Comparison of ENCODE assay signal across 33 cellular contexts in genomic region chr1:54234284-54234683, GRCh38.
"Had no signal": no experiment of that assay in that cellular context is flagged by ENCODE, and none has a peak within 500 bp of the region (broad histone marks: within the 10 kb centered on the region; RNA-seq: fewer than 3 reads in every experiment).

No MANE protein-coding gene starts in this region.

- H3K27ac Mint-ChIP-seq: activated CD4-positive, alpha-beta memory T cell treated with anti-CD3 and anti-CD28 coated beads for 36 hours; activated CD4-positive, alpha-beta T cell treated with anti-CD3 and anti-CD28 coated beads for 36 hours; activated CD8-positive, alpha-beta memory T cell treated with anti-CD3 and anti-CD28 coated beads, Interleukin-2, amount 10 ng/mL, durations not matched to agents 7 days and 5 days; activated CD8-positive, alpha-beta T cell treated with anti-CD3 and anti-CD28 coated beads, Interleukin-2, amount 10 ng/mL, durations not matched to agents 7 days and 5 days; activated naive CD4-positive, alpha-beta T cell treated with anti-CD3 and anti-CD28 coated beads for 36 hours; activated naive CD4-positive, alpha-beta T cell treated with anti-CD3 and anti-CD28 coated beads, Interleukin-2, amount 50 U/mL, for 24 hours; activated naive CD8-positive, alpha-beta T cell treated with anti-CD3 and anti-CD28 coated beads for 36 hours; activated naive CD8-positive, alpha-beta T cell treated with anti-CD3 and anti-CD28 coated beads, Interleukin-2, amount 50 U/mL, for 24 hours; activated T-helper 1 cell treated with anti-CD3 and anti-CD28 coated beads, Interleukin-12 subunit alpha, Interleukin-12 subunit beta, Interleukin-2, Interleukin-4 antibody, amounts not matched to agents 30 ng/mL and 10 ng/mL and 1 ng/mL, durations not matched to agents 14 hours and 24 hours and 36 hours; activated T-helper 2 cell treated with anti-CD3 and anti-CD28 coated beads, Interferon-gamma antibody, Interleukin-2, Interleukin-4, amounts not matched to agents 10 μg/mL and 5 μg/mL and 100 μg/mL, durations not matched to agents 14 hours and 24 hours and 36 hours; dendritic cell treated with granulocyte-macrophage colony-stimulating factor and Interleukin-4, amounts not matched to agents 40 ng/mL and 50 ng/mL, for 4 days had no signal

- H3K27ac ChIP-seq: adrenal gland, body of pancreas, dorsolateral prefrontal cortex, esophagus muscularis mucosa, foreskin keratinocyte, gastrocnemius medialis, heart right ventricle, hepatocyte, VCaP had no signal

- H3K4me3 ChIP-seq: adrenal gland, body of pancreas, dorsolateral prefrontal cortex, esophagus muscularis mucosa, gastrocnemius medialis, heart right ventricle, hepatocyte had no signal

- DNase-seq: activated CD4-positive, alpha-beta memory T cell treated with anti-CD3 and anti-CD28 coated beads for 36 hours; activated CD4-positive, alpha-beta T cell treated with anti-CD3 and anti-CD28 coated beads for 36 hours; activated CD4-positive, alpha-beta T cell treated with anti-CD3 and anti-CD28 coated beads, Interleukin-2, amount 10 ng/mL, durations not matched to agents 24 days and 14 days; activated CD4-positive, CD25-positive, alpha-beta regulatory T cell; activated CD4-positive, CD25-positive, alpha-beta regulatory T cell treated with anti-CD3 and anti-CD28 coated beads, Interleukin-2, amount 50 U/mL, for 72 hours; activated CD8-positive, alpha-beta memory T cell treated with anti-CD3 and anti-CD28 coated beads, Interleukin-2, amount 10 ng/mL, durations not matched to agents 7 days and 5 days; activated CD8-positive, alpha-beta memory T cell treated with anti-CD3 and anti-CD28 coated beads, Interleukin-2, amount 50 U/mL, for 4 hours; activated CD8-positive, alpha-beta T cell treated with anti-CD3 and anti-CD28 coated beads, Interleukin-2, amount 10 ng/mL, durations not matched to agents 7 days and 5 days; activated effector memory CD4-positive, alpha-beta T cell treated with anti-CD3 and anti-CD28 coated beads, Interleukin-2, amount 50 U/mL, for 16 hours; activated naive CD4-positive, alpha-beta T cell treated with anti-CD3 and anti-CD28 coated beads for 36 hours; activated naive CD8-positive, alpha-beta T cell treated with anti-CD3 and anti-CD28 coated beads for 36 hours; activated naive CD8-positive, alpha-beta T cell treated with anti-CD3 and anti-CD28 coated beads, Interleukin-2, amount 50 U/mL, for 24 hours; activated T-cell treated with anti-CD3 and anti-CD28 coated beads, Interleukin-2, amount 50 U/mL, for 1 hour; activated T-cell treated with anti-CD3 and anti-CD28 coated beads, Interleukin-2, amount 50 U/mL, for 48 hours; adrenal gland; amygdala; aorta; body of pancreas; caudate nucleus; dorsolateral prefrontal cortex; effector memory CD4-positive, alpha-beta T cell; erythroblast; foreskin keratinocyte; gastrocnemius medialis; heart right ventricle; T-helper 2 cell had no signal

- H3K9me3 Mint-ChIP-seq: activated CD4-positive, alpha-beta memory T cell treated with anti-CD3 and anti-CD28 coated beads for 36 hours; activated CD4-positive, alpha-beta T cell treated with anti-CD3 and anti-CD28 coated beads, Interleukin-2, amount 10 ng/mL, durations not matched to agents 24 days and 14 days; activated naive CD4-positive, alpha-beta T cell treated with anti-CD3 and anti-CD28 coated beads for 36 hours; activated naive CD4-positive, alpha-beta T cell treated with anti-CD3 and anti-CD28 coated beads, Interleukin-2, amount 50 U/mL, for 24 hours; activated naive CD8-positive, alpha-beta T cell treated with anti-CD3 and anti-CD28 coated beads for 36 hours; activated naive CD8-positive, alpha-beta T cell treated with anti-CD3 and anti-CD28 coated beads, Interleukin-2, amount 50 U/mL, for 24 hours; activated T-helper 1 cell treated with anti-CD3 and anti-CD28 coated beads, Interleukin-12 subunit alpha, Interleukin-12 subunit beta, Interleukin-2, Interleukin-4 antibody, amounts not matched to agents 30 ng/mL and 10 ng/mL and 1 ng/mL, durations not matched to agents 14 hours and 24 hours and 36 hours; activated T-helper 2 cell treated with anti-CD3 and anti-CD28 coated beads, Interferon-gamma antibody, Interleukin-2, Interleukin-4, amounts not matched to agents 10 μg/mL and 5 μg/mL and 100 μg/mL, durations not matched to agents 14 hours and 24 hours and 36 hours; dendritic cell treated with granulocyte-macrophage colony-stimulating factor and Interleukin-4, amounts not matched to agents 40 ng/mL and 50 ng/mL, for 4 days had no signal

- H3K9me3 ChIP-seq: adrenal gland, body of pancreas, esophagus muscularis mucosa, gastrocnemius medialis, heart right ventricle had no signal

- ATAC-seq: activated CD4-positive, alpha-beta T cell treated with anti-CD3 and anti-CD28 coated beads for 36 hours; activated CD8-positive, alpha-beta memory T cell treated with anti-CD3 and anti-CD28 coated beads, Interleukin-2, amount 10 ng/mL, durations not matched to agents 7 days and 5 days; activated CD8-positive, alpha-beta T cell treated with anti-CD3 and anti-CD28 coated beads, Interleukin-2, amount 10 ng/mL, durations not matched to agents 7 days and 5 days; activated naive CD8-positive, alpha-beta T cell treated with anti-CD3 and anti-CD28 coated beads, Interleukin-2, amount 50 U/mL, for 24 hours; body of pancreas; foreskin keratinocyte; gastrocnemius medialis; heart right ventricle had no signal

- H3K27me3 Mint-ChIP-seq: activated CD4-positive, alpha-beta memory T cell treated with anti-CD3 and anti-CD28 coated beads for 36 hours; activated CD4-positive, alpha-beta T cell treated with anti-CD3 and anti-CD28 coated beads for 36 hours; activated CD4-positive, alpha-beta T cell treated with anti-CD3 and anti-CD28 coated beads, Interleukin-2, amount 10 ng/mL, durations not matched to agents 24 days and 14 days; activated CD8-positive, alpha-beta memory T cell treated with anti-CD3 and anti-CD28 coated beads, Interleukin-2, amount 10 ng/mL, durations not matched to agents 7 days and 5 days; activated naive CD4-positive, alpha-beta T cell treated with anti-CD3 and anti-CD28 coated beads, Interleukin-2, amount 50 U/mL, for 24 hours; activated naive CD8-positive, alpha-beta T cell treated with anti-CD3 and anti-CD28 coated beads for 36 hours; activated naive CD8-positive, alpha-beta T cell treated with anti-CD3 and anti-CD28 coated beads, Interleukin-2, amount 50 U/mL, for 24 hours; dendritic cell treated with granulocyte-macrophage colony-stimulating factor and Interleukin-4, amounts not matched to agents 40 ng/mL and 50 ng/mL, for 4 days had no signal

- H3K27me3 ChIP-seq: adrenal gland, body of pancreas, dorsolateral prefrontal cortex, esophagus muscularis mucosa, foreskin keratinocyte, gastrocnemius medialis, heart right ventricle, hepatocyte had no signal

- H2AFZ ChIP-seq: hepatocyte had no signal

- H3K4me2 ChIP-seq: hepatocyte had no signal

- H3K79me2 ChIP-seq: hepatocyte had no signal

- H3K4me1 ChIP-seq: body of pancreas, foreskin keratinocyte had no signal

- H3K4me3 Mint-ChIP-seq: activated CD4-positive, alpha-beta memory T cell treated with anti-CD3 and anti-CD28 coated beads for 36 hours; activated CD4-positive, alpha-beta T cell treated with anti-CD3 and anti-CD28 coated beads for 36 hours; activated CD4-positive, alpha-beta T cell treated with anti-CD3 and anti-CD28 coated beads, Interleukin-2, amount 10 ng/mL, durations not matched to agents 24 days and 14 days; activated CD8-positive, alpha-beta memory T cell treated with anti-CD3 and anti-CD28 coated beads, Interleukin-2, amount 10 ng/mL, durations not matched to agents 7 days and 5 days; activated CD8-positive, alpha-beta T cell treated with anti-CD3 and anti-CD28 coated beads, Interleukin-2, amount 10 ng/mL, durations not matched to agents 7 days and 5 days; activated naive CD4-positive, alpha-beta T cell treated with anti-CD3 and anti-CD28 coated beads for 36 hours; activated naive CD4-positive, alpha-beta T cell treated with anti-CD3 and anti-CD28 coated beads, Interleukin-2, amount 50 U/mL, for 24 hours; activated naive CD8-positive, alpha-beta T cell treated with anti-CD3 and anti-CD28 coated beads for 36 hours; activated naive CD8-positive, alpha-beta T cell treated with anti-CD3 and anti-CD28 coated beads, Interleukin-2, amount 50 U/mL, for 24 hours; activated T-helper 1 cell treated with anti-CD3 and anti-CD28 coated beads, Interleukin-12 subunit alpha, Interleukin-12 subunit beta, Interleukin-2, Interleukin-4 antibody, amounts not matched to agents 30 ng/mL and 10 ng/mL and 1 ng/mL, durations not matched to agents 14 hours and 24 hours and 36 hours; dendritic cell treated with granulocyte-macrophage colony-stimulating factor and Interleukin-4, amounts not matched to agents 40 ng/mL and 50 ng/mL, for 4 days had no signal
